8 cellular contexts compared by ENCODE assay signal in genomic region chr10:113961261-113961938, GRCh38.
DNase-seq lines count a peak whose midpoint lies in the region; ATAC-seq and TF ChIP-seq lines count a peak whose summit lies in the region.

No MANE protein-coding gene starts in this region.

- TF ChIP-seq CTCF in KMS-11 (conservative IDR thresholded peaks at IDR 0.05; ENCODE audit: low read depth, low read length), result no peak
- TF ChIP-seq CTCF in nephron progenitor cell (IDR thresholded peaks at IDR 0.05), result no peak
- no peak for TF ChIP-seq CTCF in uterus (IDR thresholded peaks at IDR 0.05)

- no peak for TF ChIP-seq POLR2A in uterus (IDR thresholded peaks at IDR 0.05)

- H3K9me3 ChIP-seq in uterus, result no peaks in the 10 kb centered on the region

- H3K27ac Mint-ChIP-seq in nephron progenitor cell, result peak overlapping the region; percentile 0

- peak overlapping the region; percentile 82 for H3K9ac ChIP-seq in KMS-11

- peak; percentile 63 for ATAC-seq in GM21447 (IDR thresholded peaks at IDR 0.05; ENCODE audit: unreplicated experiment)

- H3K27me3 ChIP-seq in KMS-11 (ENCODE audit: insufficient read depth, low read depth) (no peaks in the 10 kb centered on the region), uterus (no peaks in the 10 kb centered on the region)

- H3K4me1 Mint-ChIP-seq in nephron progenitor cell, result peaks cover 31% of the 10 kb centered on the region

- intact Hi-C loops in uterus (cut with DNase I; ENCODE audit: low total_unique reads), result no loop called here

- peak; percentile 55 for DNase-seq in DMS53 treated with DMSO at 0.1 percent for 48 hours (lab: John Stamatoyannopoulos, UW; ENCODE audit: unreplicated experiment)
- DNase-seq in activated CD8-positive, alpha-beta memory T cell treated with anti-CD3 and anti-CD28 coated beads, Interleukin-2, amount 50 U/mL, for 4 hours, result peak; percentile 54
- DNase-seq in nephron progenitor cell, result no peak
- DNase-seq in DMS 273 treated with DMSO at 0.1 percent for 48 hours (lab: John Stamatoyannopoulos, UW), result no peak
- no peak for DNase-seq in kidney glomerular epithelial cell (lab: John Stamatoyannopoulos, UW)
- no peak for DNase-seq in uterus

- H3K79me2 ChIP-seq in KMS-11 (ENCODE audit: insufficient read depth, low read depth), result no peaks in the 10 kb centered on the region

- peak overlapping the region; percentile 62 for H2AFZ ChIP-seq in KMS-11 (ENCODE audit: low read depth)

- peaks cover 3% of the 10 kb centered on the region for H3K9me3 Mint-ChIP-seq in nephron progenitor cell

- no peaks in the 10 kb centered on the region for H3K36me3 Mint-ChIP-seq in nephron progenitor cell (ENCODE audit: low read depth)

- H3K4me1 ChIP-seq in KMS-11 (ENCODE audit: low read depth, poor library complexity, severe bottlenecking), result peaks cover 69% of the 10 kb centered on the region
- peaks cover 0 to 5% of the 10 kb centered on the region in 2 donors for H3K4me1 ChIP-seq in uterus

- H3K4me3 ChIP-seq in KMS-11 (IDR thresholded peaks at IDR 0.05; ENCODE audit: insufficient read depth, low read depth, low read length) (no peak overlapping the region), uterus (no peak overlapping the region)

- H3K4me2 ChIP-seq in KMS-11, result peak overlapping the region; percentile 100

- peak overlapping the region; percentile 98 for H3K27ac ChIP-seq in KMS-11
- H3K27ac ChIP-seq in uterus, result no peak overlapping the region

- H4K20me1 ChIP-seq in KMS-11 (ENCODE audit: insufficient read depth), result no peaks in the 10 kb centered on the region

- H3K4me3 Mint-ChIP-seq in nephron progenitor cell, result no peak overlapping the region

- H3K36me3 ChIP-seq in KMS-11 (ENCODE audit: insufficient read depth), result no peaks in the 10 kb centered on the region
- no peaks in the 10 kb centered on the region for H3K36me3 ChIP-seq in uterus

- H3K27me3 Mint-ChIP-seq in nephron progenitor cell (ENCODE audit: low read depth, poor library complexity), result peaks cover 4% of the 10 kb centered on the region

Comparison
In these comparisons a context has a peak if more than half of its experiments do, and no peak if none do; other contexts are left out.
1. DNase-seq: peak in DMS53 treated with DMSO at 0.1 percent for 48 hours (single experiment) and activated CD8-positive, alpha-beta memory T cell treated with anti-CD3 and anti-CD28 coated beads, Interleukin-2, amount 50 U/mL, for 4 hours (single experiment); none in nephron progenitor cell (single experiment), DMS 273 treated with DMSO at 0.1 percent for 48 hours (single experiment), kidney glomerular epithelial cell (single experiment) and uterus (0 of 2).